27 cellular contexts compared by ENCODE assay signal in the genomic region with DNA sequence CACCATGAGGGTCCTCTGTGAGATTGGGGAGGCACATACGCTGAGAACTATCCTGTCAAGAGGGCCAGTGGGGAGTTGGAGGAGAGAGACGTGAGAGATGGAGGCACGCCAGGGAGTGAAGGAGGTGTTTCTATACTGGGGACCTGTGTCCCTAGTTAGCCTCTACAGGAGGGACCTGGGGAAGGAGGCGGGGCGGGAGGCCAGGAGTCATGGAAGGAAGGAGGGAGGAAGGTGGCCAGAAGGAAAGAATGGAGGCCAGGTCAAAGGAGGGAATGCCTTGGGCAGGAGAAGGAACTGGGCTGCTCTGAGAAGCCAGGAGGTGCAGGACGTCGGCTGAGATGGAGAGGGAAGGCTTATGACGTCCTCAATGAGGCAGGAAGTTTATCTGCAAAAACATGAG.
DNase-seq lines count a peak whose midpoint lies in the region; ATAC-seq and TF ChIP-seq lines count a peak whose summit lies in the region.
"Had no signal": no experiment of that assay in that cellular context is flagged by ENCODE, and none has a peak within 500 bp of the region (broad histone marks: within the 10 kb centered on the region; RNA-seq: fewer than 3 reads in every experiment).

No MANE protein-coding gene starts in this region.

- 36 to 52% (median 40%) methylated on average over 8 of the region's 8 CpGs for WGBS in heart left ventricle, 4 donors
- 72 to 75% methylated on average over 8 of the region's 8 CpGs for WGBS in thyroid gland, 2 donors

- H3K4me1 Mint-ChIP-seq in nephron progenitor cell, result peaks cover 91% of the 10 kb centered on the region
- H3K4me1 Mint-ChIP-seq: activated naive CD8-positive, alpha-beta T cell treated with anti-CD3 and anti-CD28 coated beads, Interleukin-2, amount 50 U/mL, for 24 hours; naive thymus-derived CD4-positive, alpha-beta T cell had no signal

- TF ChIP-seq POLR2A in heart left ventricle (IDR thresholded peaks at IDR 0.05), result no peak
- TF ChIP-seq POLR2A in thyroid gland (IDR thresholded peaks at IDR 0.05), result no peak

- no peaks in the 10 kb centered on the region for H3K36me3 ChIP-seq in heart left ventricle
- no peaks in the 10 kb centered on the region for H3K36me3 ChIP-seq in thoracic aorta
- H3K36me3 ChIP-seq in thyroid gland, result no peaks in the 10 kb centered on the region
- H3K36me3 ChIP-seq: brain microvascular endothelial cell, pancreas, SJSA1 had no signal

- H3K27ac ChIP-seq in cingulate gyrus (ENCODE audit: low read depth, low read length), result peak overlapping the region; percentile 3
- peak overlapping the region; percentile 41 to 94 (median 90) for H3K27ac ChIP-seq in heart left ventricle
- peak overlapping the region; percentile 91 to 95 for H3K27ac ChIP-seq in thoracic aorta
- no peak overlapping the region for H3K27ac ChIP-seq in thyroid gland
- H3K27ac ChIP-seq: brain microvascular endothelial cell, pancreas, SJSA1 had no signal

- H3K4me3 ChIP-seq in heart left ventricle (no peak overlapping the region), thoracic aorta (no peak overlapping the region), thyroid gland (replicated peaks in 1 of 3) (no peak overlapping the region)
- H3K4me3 ChIP-seq: pancreas, SJSA1 had no signal

- peak overlapping the region; percentile 6 for H3K27ac Mint-ChIP-seq in nephron progenitor cell
- H3K27ac Mint-ChIP-seq: activated CD4-positive, alpha-beta memory T cell treated with anti-CD3 and anti-CD28 coated beads for 36 hours; activated naive CD8-positive, alpha-beta T cell treated with anti-CD3 and anti-CD28 coated beads, Interleukin-2, amount 50 U/mL, for 24 hours had no signal

- no peaks in the 10 kb centered on the region for H3K36me3 Mint-ChIP-seq in nephron progenitor cell (ENCODE audit: low read depth)
- H3K36me3 Mint-ChIP-seq: activated CD4-positive, alpha-beta memory T cell treated with anti-CD3 and anti-CD28 coated beads for 36 hours; naive thymus-derived CD4-positive, alpha-beta T cell had no signal

- intact Hi-C loops in heart left ventricle (cut with DNase I) (loop anchor here in 1 of 10 donors (5.0 kb wide), 1 partner anchor 58 kb away; a partner anchor contains a TSS), thyroid gland (cut with DNase I) (no loop called here)

- no peak overlapping the region for H3K4me3 Mint-ChIP-seq in nephron progenitor cell
- H3K4me3 Mint-ChIP-seq: activated CD4-positive, alpha-beta memory T cell treated with anti-CD3 and anti-CD28 coated beads for 36 hours; activated naive CD8-positive, alpha-beta T cell treated with anti-CD3 and anti-CD28 coated beads, Interleukin-2, amount 50 U/mL, for 24 hours; naive thymus-derived CD4-positive, alpha-beta T cell had no signal

- H3K27me3 ChIP-seq in heart left ventricle (no peaks in the 10 kb centered on the region), thoracic aorta (replicated peaks; ENCODE audit: insufficient read depth) (no peaks in the 10 kb centered on the region), thyroid gland (no peaks in the 10 kb centered on the region)
- H3K27me3 ChIP-seq: pancreas, SJSA1 had no signal

- DNase-seq in heart left ventricle (peak in 3 of 5 donors; percentile 59 to 70 (median 62)), nephron progenitor cell (no peak), thoracic aorta (ENCODE audit: low spot score) (no peak), HPDE6-E6E7 (ENCODE audit: extremely low spot score) (no peak), thyroid gland (no peak), RKO (ENCODE audit: low spot score) (no peak)
- DNase-seq: activated CD4-positive, alpha-beta memory T cell treated with anti-CD3 and anti-CD28 coated beads for 36 hours; activated effector memory CD4-positive, alpha-beta T cell treated with anti-CD3 and anti-CD28 coated beads, Interleukin-2, amount 50 U/mL, for 16 hours; activated naive CD8-positive, alpha-beta T cell treated with anti-CD3 and anti-CD28 coated beads, Interleukin-2, amount 50 U/mL, for 24 hours; brain microvascular endothelial cell; C1 segment of cervical spinal cord; dermis blood vessel endothelial cell; DMS79 treated with DMSO at 0.1 percent for 48 hours; GOT3; head of caudate nucleus; Karpas-422; left colon; MV-4-11; naive thymus-derived CD4-positive, alpha-beta T cell; NCI-H1694; pancreas; stimulated activated CD8-positive, alpha-beta memory T cell treated with anti-CD3 and anti-CD28 coated beads, Interleukin-4, amount 100 ng/mL, for 48 hours; T-helper 1 cell had no signal

- no peaks in the 10 kb centered on the region for H3K9me3 Mint-ChIP-seq in nephron progenitor cell
- H3K9me3 Mint-ChIP-seq: activated CD4-positive, alpha-beta memory T cell treated with anti-CD3 and anti-CD28 coated beads for 36 hours; activated naive CD8-positive, alpha-beta T cell treated with anti-CD3 and anti-CD28 coated beads, Interleukin-2, amount 50 U/mL, for 24 hours; naive thymus-derived CD4-positive, alpha-beta T cell had no signal

- H3K27me3 Mint-ChIP-seq in nephron progenitor cell (ENCODE audit: low read depth, poor library complexity), result peaks cover 23% of the 10 kb centered on the region

- ATAC-seq in heart left ventricle (peak in 3 of 4 donors; percentile 12 to 31 (median 21)), thoracic aorta (ENCODE audit: insufficient number of reproducible peaks, low FRiP score, low read depth) (no peak), HG02981 (IDR thresholded peaks at IDR 0.05; ENCODE audit: unreplicated experiment) (no peak)
- ATAC-seq: activated naive CD8-positive, alpha-beta T cell treated with anti-CD3 and anti-CD28 coated beads, Interleukin-2, amount 50 U/mL, for 24 hours; left colon; naive thymus-derived CD4-positive, alpha-beta T cell; Panc1; pancreas had no signal

- TF ChIP-seq CTCF in heart left ventricle (IDR thresholded peaks at IDR 0.05) (no peak), nephron progenitor cell (IDR thresholded peaks at IDR 0.05) (no peak), thoracic aorta (IDR thresholded peaks at IDR 0.05) (no peak), thyroid gland (IDR thresholded peaks at IDR 0.05) (no peak)

- peaks cover 4 to 100% (median 66%) of the 10 kb centered on the region in 12 donors for H3K4me1 ChIP-seq in heart left ventricle
- peaks cover 57 to 96% of the 10 kb centered on the region in 2 donors for H3K4me1 ChIP-seq in thoracic aorta (ENCODE audit: control insufficient read depth in 1 of 2, low read depth in 2 of 2)
- H3K4me1 ChIP-seq in thyroid gland, result no peaks in the 10 kb centered on the region

- H3K9me3 ChIP-seq in heart left ventricle (no peaks in the 10 kb centered on the region), thoracic aorta (no peaks in the 10 kb centered on the region), thyroid gland (no peaks in the 10 kb centered on the region)
- H3K9me3 ChIP-seq: pancreas, SJSA1 had no signal

Comparison
In these comparisons a context has a peak if more than half of its experiments do, and no peak if none do; other contexts are left out.
1. H3K27ac ChIP-seq: peak in cingulate gyrus (single experiment), heart left ventricle (12 of 12) and thoracic aorta (2 of 2); none in thyroid gland (0 of 3).
2. ATAC-seq: peak in heart left ventricle (3 of 4); none in thoracic aorta (single experiment) and HG02981 (single experiment).
3. DNase-seq: peak in heart left ventricle (3 of 5); none in nephron progenitor cell (single experiment), thoracic aorta (single experiment), HPDE6-E6E7 (single experiment), thyroid gland (0 of 2) and RKO (single experiment).